In the genomic region with DNA sequence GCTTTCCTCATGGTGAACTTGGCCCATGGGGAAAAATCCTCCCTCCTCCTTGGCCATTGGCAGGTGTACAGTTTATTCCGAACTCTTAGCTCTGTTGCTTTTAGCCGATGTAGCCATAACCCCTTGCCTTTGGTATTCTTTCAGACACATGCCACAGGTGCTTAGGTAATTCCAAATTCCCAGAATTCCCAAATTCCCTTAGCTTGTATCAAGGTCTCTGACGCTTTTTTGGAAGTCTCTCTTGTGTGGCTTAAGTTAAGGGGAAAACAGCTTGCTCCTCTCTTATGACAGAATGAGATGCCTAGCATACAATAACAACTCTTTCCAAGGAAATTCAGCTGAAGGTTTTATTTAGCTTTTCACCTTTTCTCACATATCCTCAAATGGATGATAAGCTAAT, we compare ENCODE assay signal across 30 cellular contexts.
"Had no signal": no experiment of that assay in that cellular context is flagged by ENCODE, and none has a peak within 500 bp of the region (broad histone marks: within the 10 kb centered on the region; RNA-seq: fewer than 3 reads in every experiment).

No MANE protein-coding gene starts in this region.

- ATAC-seq: activated T-cell treated with anti-CD3 and anti-CD28 coated beads, Interleukin-2, amount 50 U/mL, for 4 hours; activated T-helper 17 cell treated with anti-CD3 and anti-CD28 coated beads, Interleukin-2, amount 50 U/mL, for 72 hours; Panc1; Right ventricle myocardium inferior; T-cell had no signal

- H3K27me3 ChIP-seq: breast epithelium had no signal

- H3K9me3 ChIP-seq: breast epithelium had no signal

- H3K4me3 Mint-ChIP-seq: activated CD4-positive, alpha-beta memory T cell treated with anti-CD3 and anti-CD28 coated beads for 36 hours; activated CD4-positive, alpha-beta T cell treated with anti-CD3 and anti-CD28 coated beads, Interleukin-2, amount 10 ng/mL, durations not matched to agents 7 days and 5 days; activated naive CD4-positive, alpha-beta T cell treated with anti-CD3 and anti-CD28 coated beads for 36 hours; activated naive CD8-positive, alpha-beta T cell; activated T-cell treated with anti-CD3 and anti-CD28 coated beads, Interleukin-2, amount 50 U/mL, for 4 hours; activated T-helper 17 cell treated with anti-CD3 and anti-CD28 coated beads, Interleukin-2, amount 50 U/mL, for 72 hours; T-cell had no signal

- H3K36me3 Mint-ChIP-seq: activated CD4-positive, alpha-beta memory T cell treated with anti-CD3 and anti-CD28 coated beads for 36 hours; T-cell had no signal

- H3K27ac Mint-ChIP-seq: activated CD4-positive, alpha-beta memory T cell treated with anti-CD3 and anti-CD28 coated beads for 36 hours; activated CD4-positive, alpha-beta T cell treated with anti-CD3 and anti-CD28 coated beads, Interleukin-2, amount 10 ng/mL, durations not matched to agents 7 days and 5 days; activated naive CD4-positive, alpha-beta T cell treated with anti-CD3 and anti-CD28 coated beads for 36 hours; activated naive CD8-positive, alpha-beta T cell; activated T-helper 17 cell treated with anti-CD3 and anti-CD28 coated beads, Interleukin-2, amount 50 U/mL, for 72 hours; T-cell had no signal

- DNase-seq: activated CD4-positive, alpha-beta memory T cell treated with anti-CD3 and anti-CD28 coated beads for 36 hours; activated CD4-positive, alpha-beta T cell treated with anti-CD3 and anti-CD28 coated beads, Interleukin-2, amount 10 ng/mL, durations not matched to agents 7 days and 5 days; activated CD4-positive, CD25-positive, alpha-beta regulatory T cell; activated CD8-positive, alpha-beta memory T cell treated with anti-CD3 and anti-CD28 coated beads for 24 hours; activated gamma-delta T cell; activated naive CD4-positive, alpha-beta T cell treated with anti-CD3 and anti-CD28 coated beads for 36 hours; activated T-cell treated with anti-CD3 and anti-CD28 coated beads, Interleukin-2, amount 50 U/mL, for 4 hours; amygdala; caudate nucleus; KG1; MV-4-11; NCI-H1092 treated with DMSO at 0.1 percent for 48 hours; NCI-H1417 treated with DMSO at 0.1 percent for 48 hours; NCI-H1694; NCI-H2029 treated with DMSO at 0.1 percent for 48 hours; NCI-H510A treated with DMSO at 0.1 percent for 48 hours; NCI-H69; NK-92 treated with Interleukin-12 subunit alpha and Interleukin-12 subunit beta, amount 100 ng/mL, for 24 hours; OCI-M1; RPMI8226; T-cell; T-helper 2 cell; T1000 had no signal

- H3K4me1 Mint-ChIP-seq: activated CD4-positive, alpha-beta T cell treated with anti-CD3 and anti-CD28 coated beads, Interleukin-2, amount 10 ng/mL, durations not matched to agents 7 days and 5 days; activated T-helper 17 cell treated with anti-CD3 and anti-CD28 coated beads, Interleukin-2, amount 50 U/mL, for 72 hours; T-cell had no signal

- H3K9me3 Mint-ChIP-seq: activated CD4-positive, alpha-beta memory T cell treated with anti-CD3 and anti-CD28 coated beads for 36 hours; activated CD4-positive, alpha-beta T cell treated with anti-CD3 and anti-CD28 coated beads, Interleukin-2, amount 10 ng/mL, durations not matched to agents 7 days and 5 days; activated naive CD4-positive, alpha-beta T cell treated with anti-CD3 and anti-CD28 coated beads for 36 hours; activated T-cell treated with anti-CD3 and anti-CD28 coated beads, Interleukin-2, amount 50 U/mL, for 4 hours; activated T-helper 17 cell treated with anti-CD3 and anti-CD28 coated beads, Interleukin-2, amount 50 U/mL, for 72 hours had no signal

- H3K27me3 Mint-ChIP-seq: activated CD4-positive, alpha-beta memory T cell treated with anti-CD3 and anti-CD28 coated beads for 36 hours; activated naive CD8-positive, alpha-beta T cell; activated T-helper 17 cell treated with anti-CD3 and anti-CD28 coated beads, Interleukin-2, amount 50 U/mL, for 72 hours had no signal

- H3K27ac ChIP-seq: breast epithelium, SK-N-MC, VCaP had no signal

- H3K36me3 ChIP-seq: breast epithelium had no signal

- H3K4me1 ChIP-seq: breast epithelium had no signal

- H3K4me3 ChIP-seq: breast epithelium, SK-N-MC had no signal
